In the genomic region with DNA sequence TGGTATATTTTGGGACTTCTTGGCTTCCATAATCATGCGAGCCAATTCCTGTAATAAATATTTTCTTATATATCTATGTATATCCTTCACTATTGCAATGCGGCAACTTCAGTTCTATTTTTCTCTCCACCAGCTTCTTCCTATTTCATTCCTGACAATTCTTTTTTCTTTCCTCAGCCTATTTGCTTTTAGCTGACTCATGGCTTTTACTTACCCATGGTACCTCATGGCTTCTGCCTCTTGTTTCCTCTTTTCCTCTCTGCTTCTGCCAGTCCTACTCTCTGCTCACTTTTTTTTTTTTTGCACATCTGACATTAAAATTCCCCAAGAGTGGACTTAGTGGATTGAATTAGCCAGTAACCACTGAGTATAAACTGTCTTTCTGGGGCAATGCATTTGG, we compare ENCODE assay signal across 1 cellular context.
TF ChIP-seq lines count a peak whose summit lies in the region.

No MANE protein-coding gene starts in this region.

TF ChIP-seq in H1, 55 proteins besides CTCF, POLR2A, EP300 and RAD21:
- TF ChIP-seq ZNF274 (IDR thresholded peaks at IDR 0.05; ENCODE audit: borderline replicate concordance, extremely low read depth, low read length) (no peak), MAFK (IDR thresholded peaks at IDR 0.05; ENCODE audit: low read depth, low read length) (peak; percentile 49)
